In the genomic region with DNA sequence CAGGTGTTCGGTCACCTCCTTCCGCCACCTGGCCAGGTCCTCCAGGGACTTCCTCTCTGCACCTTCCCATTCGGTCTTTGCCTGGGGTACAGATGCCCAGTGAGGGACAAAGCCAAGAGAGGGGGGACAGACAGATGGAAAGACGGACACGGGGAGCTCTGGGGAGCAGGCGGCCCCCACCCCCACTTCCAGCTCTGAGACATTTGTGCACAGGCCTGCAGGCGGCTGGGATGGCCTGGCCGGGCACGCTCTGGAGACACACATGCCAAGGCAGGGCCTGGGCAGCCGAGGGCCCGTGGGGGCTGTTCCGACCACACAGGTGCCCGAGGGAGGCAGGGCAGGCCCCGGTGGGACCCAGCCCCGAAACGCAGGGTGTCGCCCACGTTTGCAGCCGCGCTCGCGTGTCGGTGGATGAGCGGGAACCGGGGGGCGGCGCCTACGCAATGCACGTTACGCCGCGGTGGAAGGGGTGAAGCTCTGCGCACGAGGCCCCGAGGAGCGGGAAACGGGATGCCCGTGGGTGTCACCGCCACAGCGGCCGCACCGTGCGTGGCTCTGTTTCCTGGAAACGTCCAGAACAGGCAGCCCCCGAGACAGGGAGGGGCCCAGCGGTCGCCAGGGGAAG, we compare ENCODE assay signal across 25 cellular contexts. TPM values are rescaled to one million over a fixed set of nuclear protein-coding genes. Genes with fewer than 3 reads are reported as not detected.
"Had no signal": no experiment of that assay in that cellular context is flagged by ENCODE, and none has a peak within 500 bp of the region (broad histone marks: within the 10 kb centered on the region; RNA-seq: fewer than 3 reads in every experiment).

No MANE protein-coding gene starts in this region.

- H3K4me3 ChIP-seq: adrenal gland, breast epithelium, MG63, Peyer's patch, SJSA1 had no signal

- H3K36me3 Mint-ChIP-seq: activated naive CD8-positive, alpha-beta T cell treated with anti-CD3 and anti-CD28 coated beads, Interleukin-2, amount 10 ng/mL, durations not matched to agents 7 days and 5 days had no signal

- H3K27ac ChIP-seq: adrenal gland, breast epithelium, Peyer's patch, RWPE1, SJSA1 had no signal

- H3K4me1 ChIP-seq: adrenal gland, breast epithelium, Peyer's patch, SJSA1 had no signal

- H3K9me3 Mint-ChIP-seq: activated naive CD8-positive, alpha-beta T cell treated with anti-CD3 and anti-CD28 coated beads, Interleukin-2, amount 10 ng/mL, durations not matched to agents 7 days and 5 days had no signal

- H3K27me3 ChIP-seq: adrenal gland, breast epithelium, MG63, Peyer's patch had no signal

- H3K4me3 Mint-ChIP-seq: activated CD8-positive, alpha-beta T cell treated with anti-CD3 and anti-CD28 coated beads, Interleukin-2, amount 10 ng/mL, durations not matched to agents 7 days and 5 days; activated naive CD8-positive, alpha-beta T cell treated with anti-CD3 and anti-CD28 coated beads, Interleukin-2, amount 10 ng/mL, durations not matched to agents 7 days and 5 days had no signal

- H3K27me3 Mint-ChIP-seq: activated naive CD8-positive, alpha-beta T cell treated with anti-CD3 and anti-CD28 coated beads, Interleukin-2, amount 10 ng/mL, durations not matched to agents 7 days and 5 days had no signal

- H3K9me3 ChIP-seq: adrenal gland, breast epithelium, MG63, Peyer's patch, SJSA1 had no signal

- DNase-seq: activated CD4-positive, alpha-beta T cell treated with anti-CD3 and anti-CD28 coated beads for 4 hours; activated CD8-positive, alpha-beta memory T cell treated with anti-CD3 and anti-CD28 coated beads, Interleukin-2, amount 50 U/mL, for 48 hours; activated CD8-positive, alpha-beta T cell treated with anti-CD3 and anti-CD28 coated beads, Interleukin-2, amount 10 ng/mL, durations not matched to agents 7 days and 5 days; activated naive CD4-positive, alpha-beta T cell treated with anti-CD3 and anti-CD28 coated beads, Interleukin-2, amount 50 U/mL, for 16 hours; activated naive CD8-positive, alpha-beta T cell treated with anti-CD3 and anti-CD28 coated beads, Interleukin-2, amount 10 ng/mL, durations not matched to agents 7 days and 5 days; activated T-cell treated with anti-CD3 and anti-CD28 coated beads, Interleukin-2, amount 50 U/mL, for 1 hour; adrenal gland; anterior cingulate cortex; central memory CD4-positive, alpha-beta T cell; MG63; MV-4-11; NCI-H1092 treated with DMSO at 0.1 percent for 48 hours; NCI-H1417 treated with DMSO at 0.1 percent for 48 hours; NCI-H1694 treated with DMSO at 0.1 percent for 48 hours; NCI-H2029 treated with DMSO at 0.1 percent for 48 hours; NCI-H510A treated with DMSO at 0.1 percent for 48 hours; Peyer's patch; Right ventricle myocardium superior; SW 1271 had no signal

- ATAC-seq: activated CD4-positive, CD25-positive, alpha-beta regulatory T cell treated with anti-CD3 and anti-CD28 coated beads, Interleukin-2, amount 50 U/mL, for 24 hours; activated CD8-positive, alpha-beta T cell treated with anti-CD3 and anti-CD28 coated beads, Interleukin-2, amount 10 ng/mL, durations not matched to agents 7 days and 5 days had no signal

- H3K27ac Mint-ChIP-seq: activated CD8-positive, alpha-beta T cell treated with anti-CD3 and anti-CD28 coated beads, Interleukin-2, amount 10 ng/mL, durations not matched to agents 7 days and 5 days; activated naive CD8-positive, alpha-beta T cell treated with anti-CD3 and anti-CD28 coated beads, Interleukin-2, amount 10 ng/mL, durations not matched to agents 7 days and 5 days had no signal

- H3K4me1 Mint-ChIP-seq: activated naive CD8-positive, alpha-beta T cell treated with anti-CD3 and anti-CD28 coated beads, Interleukin-2, amount 10 ng/mL, durations not matched to agents 7 days and 5 days had no signal

- H3K36me3 ChIP-seq: adrenal gland, breast epithelium, MG63, Peyer's patch, SJSA1 had no signal

RNA-seq across cellular contexts. Expression of gene PERCC1, which starts 6.0 kb away (rescaled TPM):
- total RNA-seq: breast epithelium; chondrocyte; Peyer's patch; SJSA1; T-helper 1 cell treated with Interleukin-12 subunit alpha and Interleukin-12 subunit beta and Interleukin-4 antibody, amounts not matched to agents 30 ng/mL and 1 ng/mL, for 36 hours had no signal
- polyA plus RNA-seq: adrenal gland had no signal

RNA-seq across cellular contexts. Expression of gene CCDC154, which starts 7.5 kb away (rescaled TPM):
- total RNA-seq: SJSA1 had no signal
